Comparison of ENCODE assay signal across 20 cellular contexts in genomic region chr22:29082826-29083545, GRCh38. TPM values are rescaled to one million over a fixed set of nuclear protein-coding genes. Genes with fewer than 3 reads are reported as not detected.
"Had no signal": no experiment of that assay in that cellular context is flagged by ENCODE, and none has a peak within 500 bp of the region (broad histone marks: within the 10 kb centered on the region; RNA-seq: fewer than 3 reads in every experiment).

No MANE protein-coding gene starts in this region.

- H3K9me3 ChIP-seq: body of pancreas, heart left ventricle had no signal

- H3K27ac Mint-ChIP-seq: activated CD4-positive, alpha-beta memory T cell treated with anti-CD3 and anti-CD28 coated beads, Interleukin-2, amount 10 ng/mL, durations not matched to agents 7 days and 5 days; activated CD4-positive, alpha-beta T cell treated with anti-CD3 and anti-CD28 coated beads for 36 hours; activated naive CD4-positive, alpha-beta T cell treated with anti-CD3 and anti-CD28 coated beads, Interleukin-2, amount 10 ng/mL, durations not matched to agents 7 days and 5 days; activated T-cell treated with anti-CD3 and anti-CD28 coated beads, Interleukin-2, amount 50 U/mL, for 24 hours; effector memory CD8-positive, alpha-beta T cell; naive thymus-derived CD4-positive, alpha-beta T cell; T-helper 1 cell treated with Interleukin-12 subunit alpha and Interleukin-12 subunit beta and Interleukin-4 antibody, amounts not matched to agents 30 μg/mL and 1 μg/mL, for 36 hours had no signal

- H3K9me3 Mint-ChIP-seq: activated CD4-positive, alpha-beta memory T cell treated with anti-CD3 and anti-CD28 coated beads, Interleukin-2, amount 10 ng/mL, durations not matched to agents 7 days and 5 days; activated naive CD4-positive, alpha-beta T cell treated with anti-CD3 and anti-CD28 coated beads, Interleukin-2, amount 10 ng/mL, durations not matched to agents 7 days and 5 days; activated T-cell treated with anti-CD3 and anti-CD28 coated beads, Interleukin-2, amount 50 U/mL, for 24 hours; effector memory CD8-positive, alpha-beta T cell; naive thymus-derived CD4-positive, alpha-beta T cell; T-helper 1 cell treated with Interleukin-12 subunit alpha and Interleukin-12 subunit beta and Interleukin-4 antibody, amounts not matched to agents 30 μg/mL and 1 μg/mL, for 36 hours had no signal

- ATAC-seq: activated CD4-positive, alpha-beta T cell treated with anti-CD3 and anti-CD28 coated beads for 36 hours; body of pancreas; effector memory CD8-positive, alpha-beta T cell; heart left ventricle had no signal

- H3K4me3 ChIP-seq: body of pancreas, heart left ventricle, lung had no signal

- H3K27me3 ChIP-seq: body of pancreas, heart left ventricle had no signal

- DNase-seq: activated CD4-positive, alpha-beta memory T cell treated with anti-CD3 and anti-CD28 coated beads, Interleukin-2, amount 10 ng/mL, durations not matched to agents 7 days and 5 days; activated CD4-positive, alpha-beta T cell treated with anti-CD3 and anti-CD28 coated beads for 36 hours; activated naive CD4-positive, alpha-beta T cell treated with anti-CD3 and anti-CD28 coated beads, Interleukin-2, amount 10 ng/mL, durations not matched to agents 7 days and 5 days; activated T-cell treated with anti-CD3 and anti-CD28 coated beads, Interleukin-2, amount 50 U/mL, for 24 hours; body of pancreas; dermis blood vessel endothelial cell; effector memory CD8-positive, alpha-beta T cell; heart left ventricle; naive thymus-derived CD4-positive, alpha-beta T cell; nucleus accumbens; posterior cingulate gyrus; retina; stimulated activated CD4-positive, alpha-beta T cell treated with anti-CD3 and anti-CD28 coated beads, Interleukin-2, amount 100 ng/mL, for 48 hours; stimulated activated naive CD4-positive, alpha-beta T cell had no signal

- H3K36me3 Mint-ChIP-seq: activated naive CD4-positive, alpha-beta T cell treated with anti-CD3 and anti-CD28 coated beads, Interleukin-2, amount 10 ng/mL, durations not matched to agents 7 days and 5 days had no signal

- H3K4me1 Mint-ChIP-seq: activated CD4-positive, alpha-beta T cell treated with anti-CD3 and anti-CD28 coated beads for 36 hours had no signal

- H3K4me3 Mint-ChIP-seq: activated CD4-positive, alpha-beta memory T cell treated with anti-CD3 and anti-CD28 coated beads, Interleukin-2, amount 10 ng/mL, durations not matched to agents 7 days and 5 days; activated CD4-positive, alpha-beta T cell treated with anti-CD3 and anti-CD28 coated beads for 36 hours; activated naive CD4-positive, alpha-beta T cell treated with anti-CD3 and anti-CD28 coated beads, Interleukin-2, amount 10 ng/mL, durations not matched to agents 7 days and 5 days; activated T-cell treated with anti-CD3 and anti-CD28 coated beads, Interleukin-2, amount 50 U/mL, for 24 hours; effector memory CD8-positive, alpha-beta T cell; naive thymus-derived CD4-positive, alpha-beta T cell; T-helper 1 cell treated with Interleukin-12 subunit alpha and Interleukin-12 subunit beta and Interleukin-4 antibody, amounts not matched to agents 30 μg/mL and 1 μg/mL, for 36 hours had no signal

- H3K36me3 ChIP-seq: heart left ventricle had no signal

RNA-seq across cellular contexts. Expression of gene KREMEN1, which starts 10.2 kb away (rescaled TPM):
- total RNA-seq: activated CD4-positive, alpha-beta memory T cell treated with anti-CD3 and anti-CD28 coated beads, Interleukin-2, amount 10 ng/mL, durations not matched to agents 7 days and 5 days had no signal
- polyA plus RNA-seq: naive thymus-derived CD4-positive, alpha-beta T cell had no signal

RNA-seq across cellular contexts. Expression of gene C22orf31, which starts 21.4 kb away (rescaled TPM):
- total RNA-seq: activated CD4-positive, alpha-beta memory T cell treated with anti-CD3 and anti-CD28 coated beads, Interleukin-2, amount 10 ng/mL, durations not matched to agents 7 days and 5 days; activated CD4-positive, alpha-beta T cell treated with anti-CD3 and anti-CD28 coated beads for 36 hours; body of pancreas; chondrocyte; dermis blood vessel endothelial cell; epithelial cell of proximal tubule; lung; mononuclear cell; naive thymus-derived CD4-positive, alpha-beta T cell; ureter had no signal
- polyA plus RNA-seq: heart left ventricle; naive thymus-derived CD4-positive, alpha-beta T cell had no signal
